In the genomic region with DNA sequence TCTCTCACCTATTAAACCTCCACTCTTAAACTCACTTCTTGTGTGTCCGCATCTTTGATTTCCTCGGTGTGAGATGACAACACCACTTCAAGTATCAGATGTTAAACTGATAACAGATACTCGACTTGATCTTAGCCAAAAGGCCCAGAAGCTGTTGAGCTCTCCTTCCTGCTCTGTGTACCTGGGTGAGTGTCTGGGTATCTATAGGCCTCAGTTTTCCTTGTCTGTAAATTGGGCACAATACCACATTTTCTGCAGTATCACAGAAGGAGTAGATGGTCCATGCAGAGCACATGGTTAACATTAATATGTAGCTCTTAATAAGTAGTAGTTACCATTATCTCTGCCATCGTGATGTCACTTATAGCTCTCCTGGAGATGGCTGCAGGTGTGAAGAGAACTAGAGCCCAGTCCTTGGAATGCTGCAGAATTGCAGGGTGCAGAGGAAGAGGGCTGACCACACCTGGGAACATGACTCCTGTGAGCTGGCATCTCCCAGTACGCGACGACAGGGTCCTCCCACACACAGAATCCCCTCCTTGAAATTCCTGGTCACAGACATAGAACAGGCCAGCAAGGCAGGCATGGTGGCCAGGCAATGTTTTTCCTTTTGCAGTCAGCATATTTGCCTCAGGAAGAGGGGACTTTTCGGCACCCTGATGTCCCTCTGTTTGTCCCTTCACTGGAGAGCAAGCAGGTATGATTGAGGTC, we compare ENCODE assay signal across 25 cellular contexts.
"Had no signal": no experiment of that assay in that cellular context is flagged by ENCODE, and none has a peak within 500 bp of the region (broad histone marks: within the 10 kb centered on the region; RNA-seq: fewer than 3 reads in every experiment).

No MANE protein-coding gene starts in this region.

- DNase-seq: colonic mucosa; dermis blood vessel endothelial cell; effector memory CD4-positive, alpha-beta T cell; foreskin melanocyte; glutamatergic neuron; hypothalamus; immature natural killer cell; islet precursor cell; naive B cell; occipital lobe; pancreas; stimulated activated CD4-positive, alpha-beta T cell treated with anti-CD3 and anti-CD28 coated beads, Interleukin-12 subunit alpha, Interleukin-12 subunit beta, amount 100 ng/mL, for 4 hours; stimulated activated CD4-positive, alpha-beta T cell treated with anti-CD3 and anti-CD28 coated beads, Interleukin-1b, Interleukin-23, amount 100 ng/mL, for 48 hours; stimulated activated CD4-positive, alpha-beta T cell treated with anti-CD3 and anti-CD28 coated beads, Interleukin-4, amount 100 ng/mL, for 1 hour; stimulated activated CD8-positive, alpha-beta memory T cell treated with anti-CD3 and anti-CD28 coated beads, Interleukin-4, amount 100 ng/mL, for 48 hours; stimulated activated naive CD4-positive, alpha-beta T cell; stimulated activated naive CD8-positive, alpha-beta T cell treated with anti-CD3 and anti-CD28 coated beads, Interleukin-15, amount 100 ng/mL, for 72 hours; thyroid gland; trophoblast cell had no signal

- H3K4me2 ChIP-seq: smooth muscle cell had no signal

- H3K9me3 ChIP-seq: colonic mucosa, esophagus muscularis mucosa, pancreas, thyroid gland had no signal

- H3K4me3 Mint-ChIP-seq: central memory CD8-positive, alpha-beta T cell; immature natural killer cell; memory B cell; natural killer cell treated with Interleukin-12 subunit alpha and Interleukin-12 subunit beta and Interleukin-15 and Interleukin-18, amount 100 ng/mL, for 72 hours; stimulated activated naive CD8-positive, alpha-beta T cell treated with anti-CD3 and anti-CD28 coated beads, Interleukin-15, amount 100 ng/mL, for 72 hours had no signal

- H3K27ac Mint-ChIP-seq: immature natural killer cell; memory B cell; naive B cell; natural killer cell treated with Interleukin-12 subunit alpha and Interleukin-12 subunit beta and Interleukin-15 and Interleukin-18, amount 100 ng/mL, for 72 hours had no signal

- H3K4me3 ChIP-seq: colonic mucosa, esophagus muscularis mucosa, lung, pancreas, smooth muscle cell, thyroid gland had no signal

- H3K27ac ChIP-seq: colonic mucosa, esophagus muscularis mucosa, pancreas, thyroid gland had no signal

- H3K4me1 ChIP-seq: colonic mucosa, pancreas had no signal

- H3K36me3 ChIP-seq: colonic mucosa, esophagus muscularis mucosa, pancreas, thyroid gland had no signal

- H3K27me3 ChIP-seq: colonic mucosa, esophagus muscularis mucosa, pancreas, thyroid gland had no signal

- H3K9me3 Mint-ChIP-seq: central memory CD8-positive, alpha-beta T cell; immature natural killer cell; memory B cell; naive B cell; natural killer cell treated with Interleukin-12 subunit alpha and Interleukin-12 subunit beta and Interleukin-15 and Interleukin-18, amount 100 ng/mL, for 72 hours; stimulated activated naive CD8-positive, alpha-beta T cell treated with anti-CD3 and anti-CD28 coated beads, Interleukin-15, amount 100 ng/mL, for 72 hours had no signal

- H3K36me3 Mint-ChIP-seq: immature natural killer cell; memory B cell; naive B cell; natural killer cell treated with Interleukin-12 subunit alpha and Interleukin-12 subunit beta and Interleukin-15 and Interleukin-18, amount 100 ng/mL, for 72 hours had no signal

- H3K4me1 Mint-ChIP-seq: central memory CD8-positive, alpha-beta T cell; immature natural killer cell; memory B cell; naive B cell had no signal
